1 cellular context compared by ENCODE assay signal in the genomic region with DNA sequence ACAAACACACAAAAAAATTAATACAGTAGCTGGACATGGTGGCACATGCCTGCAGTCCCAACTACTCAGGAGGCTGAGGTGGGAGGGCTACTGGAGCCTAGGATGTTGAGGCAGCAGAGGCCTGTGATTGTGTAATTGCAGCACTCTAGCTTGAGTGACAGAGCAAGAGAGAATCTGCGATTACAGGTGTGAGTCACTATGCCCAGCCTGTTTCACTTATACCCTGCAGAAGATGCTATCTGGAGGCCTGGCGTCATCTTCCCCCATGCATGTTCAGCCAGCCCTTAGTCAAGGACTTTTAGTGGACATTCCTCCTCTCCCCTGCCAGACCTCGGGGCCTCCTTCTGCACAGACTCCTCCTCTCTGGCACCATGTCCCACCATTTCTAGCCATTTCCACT.
A peak's percentile ranks its signal among the peaks of the same experiment; 100 is the strongest.
TF ChIP-seq lines count a peak whose summit lies in the region.

No MANE protein-coding gene starts in this region.

TF ChIP-seq in K562, 482 proteins besides CTCF, POLR2A, EP300 and RAD21 (continued from another document):
- TF ChIP-seq ATF3 (IDR thresholded peaks at IDR 0.05) (peak; percentile 90), ATF3 (CRISPR knock-in tag; conservative IDR thresholded peaks at IDR 0.05) (no peak)
